In the genomic region with DNA sequence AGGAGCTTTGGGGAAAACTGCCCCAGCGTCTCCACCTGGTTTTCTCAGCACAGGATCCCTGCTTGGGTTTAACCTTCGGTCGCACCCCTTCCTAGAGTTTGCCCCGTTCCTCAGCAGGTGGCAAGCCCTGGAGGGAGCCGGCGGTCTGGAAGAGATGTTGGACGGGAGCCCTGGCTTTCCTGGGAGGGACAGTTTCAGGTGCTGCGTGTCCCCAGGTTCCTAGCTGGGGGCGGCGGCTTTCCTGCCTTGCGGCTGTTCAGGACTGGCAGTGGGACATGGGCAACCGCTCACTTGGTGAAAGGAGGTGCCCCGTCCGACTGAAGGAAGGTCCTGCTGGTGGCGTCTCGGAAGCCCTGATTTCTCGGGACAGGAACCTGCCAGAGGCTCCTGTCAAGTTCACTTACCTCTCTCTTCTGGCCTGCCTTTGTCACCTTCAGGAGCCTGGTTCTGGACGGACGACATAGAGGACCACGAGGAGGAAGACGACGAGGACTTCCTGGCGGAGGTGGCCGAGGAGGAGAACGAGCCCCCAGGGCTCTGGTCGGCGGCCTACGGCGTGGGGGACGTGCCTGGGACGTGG, we compare ENCODE assay signal across 1 cellular context.
TF ChIP-seq lines count a peak whose summit lies in the region.

No MANE protein-coding gene starts in this region.

TF ChIP-seq in GM12878, 131 proteins besides CTCF, POLR2A, EP300 and RAD21:
- no peak for TF ChIP-seq RB1 (IDR thresholded peaks at IDR 0.05; ENCODE audit: borderline replicate concordance)
- TF ChIP-seq, protein P1, sequence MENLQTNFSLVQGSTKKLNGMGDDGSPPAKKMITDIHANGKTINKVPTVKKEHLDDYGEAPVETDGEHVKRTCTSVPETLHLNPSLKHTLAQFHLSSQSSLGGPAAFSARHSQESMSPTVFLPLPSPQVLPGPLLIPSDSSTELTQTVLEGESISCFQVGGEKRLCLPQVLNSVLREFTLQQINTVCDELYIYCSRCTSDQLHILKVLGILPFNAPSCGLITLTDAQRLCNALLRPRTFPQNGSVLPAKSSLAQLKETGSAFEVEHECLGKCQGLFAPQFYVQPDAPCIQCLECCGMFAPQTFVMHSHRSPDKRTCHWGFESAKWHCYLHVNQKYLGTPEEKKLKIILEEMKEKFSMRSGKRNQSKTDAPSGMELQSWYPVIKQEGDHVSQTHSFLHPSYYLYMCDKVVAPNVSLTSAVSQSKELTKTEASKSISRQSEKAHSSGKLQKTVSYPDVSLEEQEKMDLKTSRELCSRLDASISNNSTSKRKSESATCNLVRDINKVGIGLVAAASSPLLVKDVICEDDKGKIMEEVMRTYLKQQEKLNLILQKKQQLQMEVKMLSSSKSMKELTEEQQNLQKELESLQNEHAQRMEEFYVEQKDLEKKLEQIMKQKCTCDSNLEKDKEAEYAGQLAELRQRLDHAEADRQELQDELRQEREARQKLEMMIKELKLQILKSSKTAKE (IDR thresholded peaks at IDR 0.05; ENCODE audit: low read depth, poor library complexity, severe bottlenecking): no peak
- TF ChIP-seq, protein P2, sequence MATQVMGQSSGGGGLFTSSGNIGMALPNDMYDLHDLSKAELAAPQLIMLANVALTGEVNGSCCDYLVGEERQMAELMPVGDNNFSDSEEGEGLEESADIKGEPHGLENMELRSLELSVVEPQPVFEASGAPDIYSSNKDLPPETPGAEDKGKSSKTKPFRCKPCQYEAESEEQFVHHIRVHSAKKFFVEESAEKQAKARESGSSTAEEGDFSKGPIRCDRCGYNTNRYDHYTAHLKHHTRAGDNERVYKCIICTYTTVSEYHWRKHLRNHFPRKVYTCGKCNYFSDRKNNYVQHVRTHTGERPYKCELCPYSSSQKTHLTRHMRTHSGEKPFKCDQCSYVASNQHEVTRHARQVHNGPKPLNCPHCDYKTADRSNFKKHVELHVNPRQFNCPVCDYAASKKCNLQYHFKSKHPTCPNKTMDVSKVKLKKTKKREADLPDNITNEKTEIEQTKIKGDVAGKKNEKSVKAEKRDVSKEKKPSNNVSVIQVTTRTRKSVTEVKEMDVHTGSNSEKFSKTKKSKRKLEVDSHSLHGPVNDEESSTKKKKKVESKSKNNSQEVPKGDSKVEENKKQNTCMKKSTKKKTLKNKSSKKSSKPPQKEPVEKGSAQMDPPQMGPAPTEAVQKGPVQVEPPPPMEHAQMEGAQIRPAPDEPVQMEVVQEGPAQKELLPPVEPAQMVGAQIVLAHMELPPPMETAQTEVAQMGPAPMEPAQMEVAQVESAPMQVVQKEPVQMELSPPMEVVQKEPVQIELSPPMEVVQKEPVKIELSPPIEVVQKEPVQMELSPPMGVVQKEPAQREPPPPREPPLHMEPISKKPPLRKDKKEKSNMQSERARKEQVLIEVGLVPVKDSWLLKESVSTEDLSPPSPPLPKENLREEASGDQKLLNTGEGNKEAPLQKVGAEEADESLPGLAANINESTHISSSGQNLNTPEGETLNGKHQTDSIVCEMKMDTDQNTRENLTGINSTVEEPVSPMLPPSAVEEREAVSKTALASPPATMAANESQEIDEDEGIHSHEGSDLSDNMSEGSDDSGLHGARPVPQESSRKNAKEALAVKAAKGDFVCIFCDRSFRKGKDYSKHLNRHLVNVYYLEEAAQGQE (IDR thresholded peaks at IDR 0.05; ENCODE audit: low read depth, low read length): no peak
- TF ChIP-seq, protein P3, sequence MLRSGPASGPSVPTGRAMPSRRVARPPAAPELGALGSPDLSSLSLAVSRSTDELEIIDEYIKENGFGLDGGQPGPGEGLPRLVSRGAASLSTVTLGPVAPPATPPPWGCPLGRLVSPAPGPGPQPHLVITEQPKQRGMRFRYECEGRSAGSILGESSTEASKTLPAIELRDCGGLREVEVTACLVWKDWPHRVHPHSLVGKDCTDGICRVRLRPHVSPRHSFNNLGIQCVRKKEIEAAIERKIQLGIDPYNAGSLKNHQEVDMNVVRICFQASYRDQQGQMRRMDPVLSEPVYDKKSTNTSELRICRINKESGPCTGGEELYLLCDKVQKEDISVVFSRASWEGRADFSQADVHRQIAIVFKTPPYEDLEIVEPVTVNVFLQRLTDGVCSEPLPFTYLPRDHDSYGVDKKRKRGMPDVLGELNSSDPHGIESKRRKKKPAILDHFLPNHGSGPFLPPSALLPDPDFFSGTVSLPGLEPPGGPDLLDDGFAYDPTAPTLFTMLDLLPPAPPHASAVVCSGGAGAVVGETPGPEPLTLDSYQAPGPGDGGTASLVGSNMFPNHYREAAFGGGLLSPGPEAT (IDR thresholded peaks at IDR 0.05; ENCODE audit: low read depth): no peak
- no peak for TF ChIP-seq HDGF (IDR thresholded peaks at IDR 0.05)
